ENCODE assay signal across 8 cellular contexts in the genomic region with DNA sequence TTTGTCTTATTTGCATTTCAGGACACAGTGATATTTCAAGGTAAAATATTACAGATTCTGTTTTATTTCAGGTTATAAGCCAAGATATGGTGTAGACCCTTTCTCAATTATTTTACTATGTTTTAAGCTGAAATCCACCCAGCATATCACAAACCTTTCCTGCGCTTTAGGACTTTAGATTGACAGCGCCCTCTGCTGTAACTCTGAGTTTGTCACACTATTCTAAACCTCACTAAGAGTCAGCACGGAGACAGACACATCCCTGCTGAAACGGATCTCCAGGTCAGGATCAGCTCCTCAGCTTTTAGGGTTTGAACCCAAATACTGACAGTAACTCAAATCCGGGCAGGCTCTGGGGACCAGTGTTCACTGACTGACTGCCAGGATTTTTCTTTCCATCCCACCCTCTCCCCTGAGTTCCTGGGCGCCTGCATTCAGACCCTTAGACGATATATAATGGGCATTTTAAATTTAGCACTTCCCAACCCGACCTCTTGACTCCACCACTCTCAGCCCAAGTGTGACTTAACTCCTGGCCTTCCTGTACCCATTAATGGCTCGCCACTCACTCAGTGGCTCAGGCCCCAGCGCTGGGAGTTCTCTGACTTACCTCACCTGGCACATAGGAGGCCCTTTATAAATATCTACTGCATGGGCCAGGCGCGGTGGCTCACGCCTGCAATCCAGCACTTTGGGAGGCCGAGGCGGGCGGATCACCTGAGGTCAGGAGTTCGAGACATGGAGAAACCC. TPM values are rescaled to one million over a fixed set of nuclear protein-coding genes. Genes with fewer than 3 reads are reported as not detected.
DNase-seq lines count a peak whose midpoint lies in the region; ATAC-seq and TF ChIP-seq lines count a peak whose summit lies in the region.

No MANE protein-coding gene starts in this region.

- intact Hi-C loops in lower lobe of right lung (cut with DNase I) (no loop called here), upper lobe of right lung (cut with DNase I) (no loop called here), vagina (cut with DNase I) (no loop called here)

- no peaks in the 10 kb centered on the region for H3K9me3 ChIP-seq in Peyer's patch
- H3K9me3 ChIP-seq in lower lobe of right lung: no peaks in the 10 kb centered on the region
- no peaks in the 10 kb centered on the region for H3K9me3 ChIP-seq in upper lobe of right lung
- no peaks in the 10 kb centered on the region for H3K9me3 ChIP-seq in vagina

- H3K36me3 ChIP-seq in Peyer's patch (no peaks in the 10 kb centered on the region), lower lobe of right lung (no peaks in the 10 kb centered on the region), upper lobe of right lung (no peaks in the 10 kb centered on the region), vagina (no peaks in the 10 kb centered on the region)

- H3K27me3 ChIP-seq in Peyer's patch (no peaks in the 10 kb centered on the region), lower lobe of right lung (ENCODE audit: low read depth) (peaks cover 28% of the 10 kb centered on the region), upper lobe of right lung (peaks cover 11% of the 10 kb centered on the region), vagina (no peaks in the 10 kb centered on the region)

- TF ChIP-seq POLR2A in Peyer's patch (IDR thresholded peaks at IDR 0.05) (no peak), vagina (IDR thresholded peaks at IDR 0.05) (no peak)

- ATAC-seq in GM19035 (IDR thresholded peaks at IDR 0.05; ENCODE audit: unreplicated experiment) (peak; percentile 59), lower lobe of right lung (peak; percentile 64 to 66), upper lobe of right lung (peak; percentile 72)

- no peak overlapping the region for H3K27ac ChIP-seq in Peyer's patch
- no peak overlapping the region for H3K27ac ChIP-seq in lower lobe of right lung
- H3K27ac ChIP-seq in upper lobe of right lung: no peak overlapping the region
- no peak overlapping the region for H3K27ac ChIP-seq in vagina

- DNase-seq in COLO829 (ENCODE audit: low spot score): peak; percentile 12
- DNase-seq in KBM-7: peak; percentile 74
- peak in 1 of 3 donors; percentile 66 for DNase-seq in Peyer's patch
- peak; percentile 12 for DNase-seq in central memory CD4-positive, alpha-beta T cell
- DNase-seq in lower lobe of right lung: no peak
- DNase-seq in upper lobe of right lung: no peak
- no peak for DNase-seq in vagina (ENCODE audit: extremely low spot score in 2 of 2)

- H3K4me1 ChIP-seq in Peyer's patch (no peaks in the 10 kb centered on the region), lower lobe of right lung (no peaks in the 10 kb centered on the region), upper lobe of right lung (no peaks in the 10 kb centered on the region), vagina (no peaks in the 10 kb centered on the region)

- TF ChIP-seq CTCF in Peyer's patch (IDR thresholded peaks at IDR 0.05) (peak in 4 of 6 experiments; percentile 42 to 68 (median 66)), lower lobe of right lung (IDR thresholded peaks at IDR 0.05) (peak; percentile 53), upper lobe of right lung (IDR thresholded peaks at IDR 0.05) (peak; percentile 61), vagina (IDR thresholded peaks at IDR 0.05) (peak in 1 of 3 experiments; percentile 26)

- H3K4me3 ChIP-seq in Peyer's patch: no peak overlapping the region
- H3K4me3 ChIP-seq in lower lobe of right lung: no peak overlapping the region
- H3K4me3 ChIP-seq in upper lobe of right lung: no peak overlapping the region
- no peak overlapping the region for H3K4me3 ChIP-seq in vagina

- in situ Hi-C loops in KBM-7 (cut with MboI; ENCODE audit: low pct_unique_long_range_greater_than_20kb, low sequenced_read_pairs): no loop called here

RNA-seq across cellular contexts. Expression of gene TLX3, which starts 33.5 kb away (rescaled TPM):
- not detected for total RNA-seq in Peyer's patch
- total RNA-seq in lower lobe of right lung: not detected
- not detected for total RNA-seq in upper lobe of right lung
- not detected for total RNA-seq in vagina

RNA-seq across cellular contexts. Expression of gene NPM1, which starts 45.1 kb away (rescaled TPM):
- 100 to 1,000 TPM; 167 to 468 (median 197) TPM for total RNA-seq in Peyer's patch
- total RNA-seq in lower lobe of right lung: 684 TPM
- 585 TPM for total RNA-seq in upper lobe of right lung
- total RNA-seq in vagina: 526 TPM

Comparison
In these comparisons a context has a peak if more than half of its experiments do, and no peak if none do; other contexts are left out.
1. DNase-seq: peak in COLO829 (single experiment), KBM-7 (single experiment) and central memory CD4-positive, alpha-beta T cell (single experiment); none in lower lobe of right lung (single experiment), upper lobe of right lung (single experiment) and vagina (0 of 2).
2. Peak in every context shown above with its lines, with median percentiles within 50 percentile points of each other: ATAC-seq.